ENCODE assay signal across 10 cellular contexts in the genomic region with DNA sequence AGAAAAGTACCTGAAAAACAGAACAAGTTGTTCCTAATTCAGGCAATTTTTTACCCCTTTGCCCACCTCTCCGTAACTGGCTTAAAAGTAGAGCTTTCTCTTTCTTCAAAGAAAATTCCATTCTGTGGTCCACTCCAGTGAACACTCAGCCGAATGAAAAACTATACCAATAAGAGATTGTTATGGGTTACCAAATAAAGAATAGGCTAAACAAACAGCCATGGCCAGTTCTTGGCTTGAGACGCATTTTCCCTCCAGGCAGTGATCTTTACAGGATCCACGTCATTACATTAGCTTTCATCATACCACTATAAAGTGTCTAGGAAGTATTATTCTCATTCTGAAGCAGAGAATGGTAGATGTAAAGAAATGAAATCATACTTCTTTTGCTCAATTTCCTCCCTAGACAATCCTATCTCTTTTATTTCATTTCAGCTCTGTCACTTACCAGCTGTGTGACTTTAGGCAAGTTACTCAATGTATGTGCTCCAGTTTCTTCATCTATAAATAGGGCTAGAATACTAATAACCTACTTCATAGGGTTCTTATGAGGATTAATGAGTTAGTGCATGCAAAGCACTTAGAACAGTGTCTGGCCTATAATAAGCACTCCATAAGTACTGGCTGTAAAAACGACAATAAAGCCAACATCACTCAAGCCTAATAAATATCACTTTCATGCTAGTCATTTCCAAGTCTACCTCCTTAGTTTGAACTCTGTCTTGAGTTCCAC. TPM values are rescaled to one million over a fixed set of nuclear protein-coding genes. Genes with fewer than 3 reads are reported as not detected.
A peak's percentile ranks its signal among the peaks of the same experiment; 100 is the strongest.
DNase-seq lines count a peak whose midpoint lies in the region; ATAC-seq, FAIRE-seq and TF ChIP-seq lines count a peak whose summit lies in the region.
"Had no signal": no experiment of that assay in that cellular context is flagged by ENCODE, and none has a peak within 500 bp of the region (broad histone marks: within the 10 kb centered on the region; RNA-seq: fewer than 3 reads in every experiment).

No MANE protein-coding gene starts in this region.

- H3K36me3 ChIP-seq in PC-3 (ENCODE audit: low read depth, low read length): no peaks in the 10 kb centered on the region
- no peaks in the 10 kb centered on the region for H3K36me3 ChIP-seq in gastrocnemius medialis

- FAIRE-seq in RCC 7860 (lab: Jason Lieb, UNC): no peak
- FAIRE-seq: A204.1 had no signal

- POLR2A ChIA-PET in PC-3 (lab: Charles Lee; ENCODE audit: unreplicated experiment): interaction anchor here (0.7 kb wide), 2 partner anchors 19 to 20 kb away, joined by 3 to 4 read pairs; no protein-coding TSS in a partner anchor

- BruUV-seq in PC-3 (replicated peaks; lab: Mats Ljungman, UMichigan): TSS peak; percentile 83

- in situ Hi-C loops in gastrocnemius medialis (cut with MboI; ENCODE audit: low sequenced_read_pairs in 4 of 4): no loop called here

- peaks cover 40% of the 10 kb centered on the region for H3K4me1 ChIP-seq in PC-3 (ENCODE audit: insufficient read depth, low read length)
- H3K4me1 ChIP-seq in gastrocnemius medialis: peaks cover 15 to 23% of the 10 kb centered on the region in 2 donors

- DNase-seq in NCI-H446 treated with DMSO at 0.1 percent for 48 hours (lab: John Stamatoyannopoulos, UW) (peak; percentile 20), NCI-H446 (lab: John Stamatoyannopoulos, UW) (no peak), PC-3 (peak; percentile 95), epithelial cell of esophagus (ENCODE audit: low read depth) (peak; percentile 68), gastrocnemius medialis (no peak), erythroblast (lab: John Stamatoyannopoulos, UW) (no peak), islet precursor cell (no peak), RCC 7860 (ENCODE audit: low spot score) (no peak)
- DNase-seq: effector memory CD4-positive, alpha-beta T cell had no signal

- intact Hi-C loops in PC-3 (cut with micrococcal nuclease) (loop anchor here (1.0 to 5.0 kb wide), 5 partner anchors 14 to 134 kb away; a partner anchor contains a TSS), gastrocnemius medialis (cut with DNase I; ENCODE audit: low total_unique reads) (no loop called here)

- H3K9me3 ChIP-seq in PC-3 (ENCODE audit: low read length) (no peaks in the 10 kb centered on the region), gastrocnemius medialis (no peaks in the 10 kb centered on the region)

- H2AFZ ChIP-seq in PC-3 (ENCODE audit: low read length): 0 out of 2 replicates have a peak overlapping the region, but pooled peaks have one; percentile 18

- TF ChIP-seq POLR2A in gastrocnemius medialis (IDR thresholded peaks at IDR 0.05) (no peak), erythroblast (IDR thresholded peaks at IDR 0.05; ENCODE audit: low read length) (no peak)

- peaks cover 12% of the 10 kb centered on the region for H3F3A ChIP-seq in PC-3 (ENCODE audit: low read length, unreplicated experiment)

- H4K20me1 ChIP-seq in PC-3 (ENCODE audit: low read length): no peaks in the 10 kb centered on the region

- TF ChIP-seq CTCF in PC-3 (conservative IDR thresholded peaks at IDR 0.05; ENCODE audit: low read depth, low read length): no peak
- TF ChIP-seq CTCF in epithelial cell of esophagus (IDR thresholded peaks at IDR 0.05; ENCODE audit: insufficient read depth, low read depth, low read length, missing control alignments): no peak
- TF ChIP-seq CTCF in gastrocnemius medialis (IDR thresholded peaks at IDR 0.05 in 4 of 5, conservative IDR thresholded peaks at IDR 0.05 in 1 of 5): no peak

- no peaks in the 10 kb centered on the region for H3K9me2 ChIP-seq in PC-3 (replicated peaks; ENCODE audit: low read length)

- no peaks in the 10 kb centered on the region for H3K79me2 ChIP-seq in PC-3 (ENCODE audit: low read length)

- CTCF ChIA-PET in PC-3 (lab: Charles Lee): interaction anchor here (1.0 kb wide), 1 partner anchor 19 kb away, joined by 4 read pairs; no protein-coding TSS in a partner anchor

- H3K27me3 ChIP-seq in PC-3 (ENCODE audit: low read length) (no peaks in the 10 kb centered on the region), gastrocnemius medialis (no peaks in the 10 kb centered on the region)

- peak overlapping the region; percentile 85 for H3K9ac ChIP-seq in PC-3 (ENCODE audit: low read length)

- H3K27ac ChIP-seq in PC-3 (ENCODE audit: low read length) (peak overlapping the region; percentile 98), gastrocnemius medialis (peak overlapping the region; percentile 46 to 75 (median 59))

- ATAC-seq in PC-3: peak; percentile 68
- ATAC-seq in gastrocnemius medialis: peak; percentile 86 to 88

- peak overlapping the region; percentile 83 for H3K4me2 ChIP-seq in PC-3 (ENCODE audit: low read length)

- H3K4me3 ChIP-seq in PC-3 (ENCODE audit: low read length) (peak overlapping the region; percentile 59), epithelial cell of esophagus (ENCODE audit: low read length) (no peak overlapping the region), gastrocnemius medialis (peak overlapping the region in 2 of 4 donors; percentile 0 to 6)

RNA-seq across cellular contexts. Expression of a gene that starts 26.5 kb away (rescaled TPM):
- total RNA-seq in PC-3 (2014; rRNA removed) (3.1 and 4.3 TPM in 2 replicates), gastrocnemius medialis (1 to 10 TPM; 2.4 to 9.4 (median 5.2) TPM)

Comparison
In these comparisons a context has a peak if more than half of its experiments do, and no peak if none do; other contexts are left out.
1. DNase-seq: peak in NCI-H446 treated with DMSO at 0.1 percent for 48 hours (single experiment), PC-3 (single experiment) and epithelial cell of esophagus (single experiment); none in NCI-H446 (0 of 2), gastrocnemius medialis (0 of 2), erythroblast (0 of 2), islet precursor cell (single experiment) and RCC 7860 (single experiment).